19 cellular contexts compared by ENCODE assay signal in the genomic region with DNA sequence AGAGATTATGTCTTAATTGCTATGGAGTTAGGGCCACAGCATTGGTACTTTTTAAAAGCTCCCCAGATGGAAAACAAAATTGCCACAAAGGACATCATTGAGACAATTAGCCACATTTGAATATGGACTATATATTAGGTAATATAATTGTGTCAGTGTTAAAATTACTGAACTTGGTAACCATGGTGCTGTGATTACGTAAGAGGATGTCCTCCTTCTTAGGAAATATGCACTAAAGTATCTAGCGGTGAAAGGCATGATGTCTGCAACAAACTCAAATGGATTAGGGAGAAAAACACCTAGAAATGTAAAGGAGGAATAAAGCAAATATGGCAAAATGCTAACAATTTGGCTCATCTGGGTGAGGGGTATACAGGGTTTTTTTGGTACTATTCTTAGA.
A peak's percentile ranks its signal among the peaks of the same experiment; 100 is the strongest.
DNase-seq lines count a peak whose midpoint lies in the region; ATAC-seq, FAIRE-seq and TF ChIP-seq lines count a peak whose summit lies in the region.
"Had no signal": no experiment of that assay in that cellular context is flagged by ENCODE, and none has a peak within 500 bp of the region (broad histone marks: within the 10 kb centered on the region; RNA-seq: fewer than 3 reads in every experiment).

No MANE protein-coding gene starts in this region.

- H3K4me1 Mint-ChIP-seq in stimulated activated memory B cell treated with anti-CD40 and anti-IgM and Interleukin-4, amounts not matched to agents 10 μg/mL and 1 μg/mL and 100 μg/mL, for 72 hours, result no peaks in the 10 kb centered on the region

- H3K36me3 Mint-ChIP-seq in stimulated activated memory B cell treated with anti-CD40 and anti-IgM and Interleukin-4, amounts not matched to agents 10 μg/mL and 1 μg/mL and 100 μg/mL, for 72 hours, result no peaks in the 10 kb centered on the region

- no peaks in the 10 kb centered on the region for H3K9me3 ChIP-seq in kidney (ENCODE audit: control insufficient read depth in 1 of 2, low read length in 2 of 2)

- no peak for TF ChIP-seq CTCF in epithelial cell of esophagus (IDR thresholded peaks at IDR 0.05; ENCODE audit: insufficient read depth, low read depth, low read length, missing control alignments)
- no peak for TF ChIP-seq CTCF in kidney (IDR thresholded peaks at IDR 0.05; ENCODE audit: borderline replicate concordance, extremely low read depth, insufficient read depth)

- no peak for ATAC-seq in stimulated activated memory B cell treated with anti-CD40 and anti-IgM and Interleukin-4, amounts not matched to agents 10 μg/mL and 1 μg/mL and 100 μg/mL, for 72 hours

- H3K27ac Mint-ChIP-seq in stimulated activated memory B cell treated with anti-CD40 and anti-IgM and Interleukin-4, amounts not matched to agents 10 μg/mL and 1 μg/mL and 100 μg/mL, for 72 hours, result no peak overlapping the region

- H3K4me1 ChIP-seq in kidney (ENCODE audit: control insufficient read depth in 1 of 2, insufficient read depth in 1 of 2, low read depth in 1 of 2, low read length in 2 of 2), result no peaks in the 10 kb centered on the region

- H3K9ac ChIP-seq in kidney (ENCODE audit: low read length in 2 of 2), result no peak overlapping the region

- no peak overlapping the region for H3K4me3 Mint-ChIP-seq in stimulated activated memory B cell treated with anti-CD40 and anti-IgM and Interleukin-4, amounts not matched to agents 10 μg/mL and 1 μg/mL and 100 μg/mL, for 72 hours

- FAIRE-seq in kidney (lab: Jason Lieb, UNC), result no peak
- FAIRE-seq: GM12891, GM18507, RCC 7860 had no signal

- peak; percentile 27 for DNase-seq in SKM-1 treated with dmso at 0.1 percent for 144 hours (lab: John Stamatoyannopoulos, UW; ENCODE audit: unreplicated experiment)
- no peak for DNase-seq in SKM-1 (lab: John Stamatoyannopoulos, UW; ENCODE audit: unreplicated experiment)
- DNase-seq in NOMO-1 treated with DMSO at 0.1 percent for 48 hours (lab: John Stamatoyannopoulos, UW; ENCODE audit: unreplicated experiment), result peak; percentile 70
- peak; percentile 25 for DNase-seq in epithelial cell of esophagus (ENCODE audit: low read depth)
- no peak for DNase-seq in stimulated activated CD4-positive, alpha-beta T cell treated with anti-CD3 and anti-CD28 coated beads, Interleukin-4, amount 100 ng/mL, for 1 hour
- DNase-seq in activated CD8-positive, alpha-beta memory T cell treated with anti-CD3 and anti-CD28 coated beads for 24 hours, result no peak
- no peak for DNase-seq in kidney
- DNase-seq: C1 segment of cervical spinal cord, DMS 273 treated with DMSO at 0.1 percent for 48 hours, GDM1, GOT3, NCI-H1092 treated with DMSO at 0.1 percent for 48 hours, NCI-H2081 treated with DMSO at 0.1 percent for 48 hours, NCI-H510A treated with DMSO at 0.1 percent for 48 hours, SHP77 had no signal

- H3K4me3 ChIP-seq in epithelial cell of esophagus (ENCODE audit: low read length) (no peak overlapping the region), kidney (ENCODE audit: low read length in 2 of 2) (no peak overlapping the region)

- intact Hi-C loops in kidney (cut with DNase I), result no loop called here

- H3K9me3 Mint-ChIP-seq in stimulated activated memory B cell treated with anti-CD40 and anti-IgM and Interleukin-4, amounts not matched to agents 10 μg/mL and 1 μg/mL and 100 μg/mL, for 72 hours, result no peaks in the 10 kb centered on the region

- H3K27ac ChIP-seq in kidney (ENCODE audit: low read depth in 2 of 2, low read length in 2 of 2), result no peak overlapping the region

- no peaks in the 10 kb centered on the region for H3K36me3 ChIP-seq in kidney (ENCODE audit: control insufficient read depth in 1 of 2, insufficient read depth in 2 of 2, low read length in 2 of 2)

- H3K27me3 Mint-ChIP-seq in stimulated activated memory B cell treated with anti-CD40 and anti-IgM and Interleukin-4, amounts not matched to agents 10 μg/mL and 1 μg/mL and 100 μg/mL, for 72 hours, result no peaks in the 10 kb centered on the region

Comparison
In these comparisons a context has a peak if more than half of its experiments do, and no peak if none do; other contexts are left out.
1. DNase-seq: peak in SKM-1 treated with dmso at 0.1 percent for 144 hours (single experiment), NOMO-1 treated with DMSO at 0.1 percent for 48 hours (single experiment) and epithelial cell of esophagus (single experiment); none in SKM-1 (single experiment), stimulated activated CD4-positive, alpha-beta T cell treated with anti-CD3 and anti-CD28 coated beads, Interleukin-4, amount 100 ng/mL, for 1 hour (single experiment), activated CD8-positive, alpha-beta memory T cell treated with anti-CD3 and anti-CD28 coated beads for 24 hours (single experiment) and kidney (single experiment).